1 cellular context compared by ENCODE assay signal in genomic region chr15:33915571-33916407, GRCh38.
TF ChIP-seq lines count a peak whose summit lies in the region.

No MANE protein-coding gene starts in this region.

TF ChIP-seq in K562, 482 proteins besides CTCF, POLR2A, EP300 and RAD21 (continued from another document):
- peak; percentile 44 for TF ChIP-seq MEIS2 (IDR thresholded peaks at IDR 0.05; ENCODE audit: partially characterized antibody)
TF ChIP-seq in K562: peak in this region for 6.
